ENCODE assay signal across 9 cellular contexts in the genomic region with DNA sequence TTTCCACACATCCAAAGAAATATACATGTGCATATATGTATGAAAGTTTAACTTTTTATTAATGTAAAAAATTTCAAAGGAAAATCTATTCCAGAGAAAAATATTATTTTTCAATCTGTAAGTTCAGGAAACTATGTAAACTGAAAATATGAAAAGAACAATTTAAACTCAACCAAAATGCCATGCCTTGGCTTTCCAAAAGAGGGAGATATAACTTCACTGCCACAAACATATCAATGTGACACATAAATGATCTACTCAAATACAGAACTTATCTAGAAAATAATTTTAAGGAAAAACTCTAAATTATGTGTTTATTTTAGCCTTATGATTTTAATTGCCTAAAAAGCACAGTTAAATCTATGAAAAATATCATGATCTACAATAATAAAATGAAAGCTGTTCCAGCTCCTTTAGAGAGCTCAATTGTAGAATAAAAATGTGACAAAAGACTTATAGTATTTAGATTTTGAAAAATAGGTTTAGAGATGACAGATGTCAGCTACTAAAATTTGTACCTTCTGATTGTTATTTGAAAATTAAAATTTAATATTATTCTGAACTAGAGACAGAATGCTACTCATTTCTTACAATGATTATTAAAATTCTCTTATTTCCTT.
DNase-seq lines count a peak whose midpoint lies in the region; ATAC-seq, FAIRE-seq and TF ChIP-seq lines count a peak whose summit lies in the region.
"Had no signal": no experiment of that assay in that cellular context is flagged by ENCODE, and none has a peak within 500 bp of the region (broad histone marks: within the 10 kb centered on the region; RNA-seq: fewer than 3 reads in every experiment).

No MANE protein-coding gene starts in this region.

- TF ChIP-seq POLR2A in GM12891 (IDR thresholded peaks at IDR 0.05; ENCODE audit: low read depth, low read length): no peak

- H3K4me1 ChIP-seq in Panc1 (ENCODE audit: control insufficient read depth, insufficient read depth, low read length): no peaks in the 10 kb centered on the region
- H3K4me1 ChIP-seq in foreskin keratinocyte: no peaks in the 10 kb centered on the region
- peaks cover 0 to 20% (median 4%) of the 10 kb centered on the region in 4 donors for H3K4me1 ChIP-seq in tibial artery

- H3K27ac ChIP-seq in Panc1 (ENCODE audit: low read length) (no peak overlapping the region), foreskin keratinocyte (no peak overlapping the region), tibial artery (no peak overlapping the region)
- H3K27ac ChIP-seq: epithelial cell of prostate had no signal

- ATAC-seq in GM18861 (IDR thresholded peaks at IDR 0.05; ENCODE audit: unreplicated experiment) (peak; percentile 48), Panc1 (no peak), foreskin keratinocyte (peak; percentile 47), HG03097 (IDR thresholded peaks at IDR 0.05; ENCODE audit: low FRiP score, unreplicated experiment) (no peak)

- CTCF ChIA-PET in Panc1 (lab: Charles Lee): interaction anchor here (0.9 kb wide), 1 partner anchor 137 kb away, joined by 3 read pairs; no protein-coding TSS in a partner anchor

- POLR2A ChIA-PET in Panc1 (lab: Charles Lee): no interaction called here

- no peaks in the 10 kb centered on the region for H3K9me3 ChIP-seq in Panc1 (ENCODE audit: control insufficient read depth, insufficient read depth, low read depth, low read length)
- H3K9me3 ChIP-seq in tibial artery: no peaks in the 10 kb centered on the region

- BruUV-seq in Panc1 (replicated peaks; lab: Mats Ljungman, UMichigan): no TSS peak

- intact Hi-C loops in Panc1 (cut with micrococcal nuclease; ENCODE audit: unreplicated experiment): no loop called here
- intact Hi-C loops in tibial artery (cut with DNase I; ENCODE audit: low total_unique reads): loop anchor here (10.0 kb wide), 1 partner anchor 468 kb away; no protein-coding TSS in a partner anchor

- peak; percentile 64; the same call in 1 of the 2 replicates for TF ChIP-seq CTCF in Panc1 (IDR thresholded peaks at IDR 0.05)
- TF ChIP-seq CTCF in foreskin keratinocyte (conservative IDR thresholded peaks at IDR 0.05): peak; percentile 89
- peak; percentile 54 to 80 for TF ChIP-seq CTCF in tibial artery (IDR thresholded peaks at IDR 0.05)

- FAIRE-seq in GM12891 (lab: Jason Lieb, UNC): no peak

- H3K4me3 ChIP-seq in Panc1 (ENCODE audit: low read depth in 2 of 2, low read length in 2 of 2): no peak overlapping the region
- H3K4me3 ChIP-seq in tibial artery: no peak overlapping the region

- peak; percentile 26 for DNase-seq in ACHN
- DNase-seq in Panc1 (ENCODE audit: low read depth, low spot score): no peak
- DNase-seq in foreskin keratinocyte: peak in 1 of 2 donors; percentile 13
- DNase-seq in tibial artery: no peak
- no peak for DNase-seq in NCI-H1105 treated with DMSO at 0.1 percent for 48 hours (lab: John Stamatoyannopoulos, UW)
- no peak for DNase-seq in GM12891 (ENCODE audit: insufficient read length, low spot score)

- no peaks in the 10 kb centered on the region for H3K27me3 ChIP-seq in Panc1 (ENCODE audit: control insufficient read depth, insufficient read depth, low read length)
- H3K27me3 ChIP-seq in foreskin keratinocyte: no peaks in the 10 kb centered on the region
- no peaks in the 10 kb centered on the region for H3K27me3 ChIP-seq in tibial artery

- in situ Hi-C loops in ACHN (cut with HindIII; ENCODE audit: low pct_ligation_motif_present, low pct_unique_long_range_greater_than_20kb, low sequenced_read_pairs): no loop called here
- in situ Hi-C loops in Panc1 (cut with HindIII; ENCODE audit: low pct_unique_long_range_greater_than_20kb, low sequenced_read_pairs): no loop called here

- H3K36me3 ChIP-seq in Panc1 (ENCODE audit: control insufficient read depth, insufficient read depth, low read length): no peaks in the 10 kb centered on the region
- H3K36me3 ChIP-seq in tibial artery: peaks cover 0 to 4% (median 0%) of the 10 kb centered on the region in 3 donors

TF ChIP-seq in GM12891, 5 proteins besides CTCF, POLR2A, EP300 and RAD21:
- TF ChIP-seq POLR2AphosphoS5 (IDR thresholded peaks at IDR 0.05; ENCODE audit: low read depth, low read length) (no peak), PAX5 (IDR thresholded peaks at IDR 0.05; ENCODE audit: insufficient read depth, low read length, severe bottlenecking) (no peak), TAF1 (IDR thresholded peaks at IDR 0.05; ENCODE audit: low read depth, low read length) (no peak)
TF ChIP-seq in GM12891: peak in this region for 0.

Comparison
In these comparisons a context has a peak if more than half of its experiments do, and no peak if none do; other contexts are left out.
1. ATAC-seq: peak in GM18861 (single experiment) and foreskin keratinocyte (single experiment); none in Panc1 (single experiment) and HG03097 (single experiment).
2. Peak in every context shown above with its lines, with median percentiles within 50 percentile points of each other: CTCF ChIP-seq.